Comparison of ENCODE assay signal across 1 cellular context in the genomic region with DNA sequence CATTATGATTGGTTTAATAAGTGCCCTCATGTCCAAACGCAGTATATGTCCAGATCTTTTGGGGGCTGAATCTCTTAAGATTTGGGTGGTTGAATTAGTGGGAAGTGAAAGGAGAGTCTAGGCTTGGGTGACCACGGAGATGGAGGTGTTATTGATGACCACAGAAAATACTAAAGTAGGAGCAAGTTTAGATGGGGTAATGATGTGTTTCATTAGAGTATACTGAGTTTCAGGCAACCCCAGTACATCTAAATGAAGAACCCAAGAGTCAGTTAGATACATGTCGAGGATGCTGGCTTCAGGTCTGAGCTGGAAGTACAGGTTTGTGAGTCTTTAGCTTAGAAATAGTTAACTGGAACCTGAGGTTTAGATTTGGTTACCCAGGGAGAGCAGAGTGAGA.
TF ChIP-seq lines count a peak whose summit lies in the region.

No MANE protein-coding gene starts in this region.

TF ChIP-seq in HepG2, 621 proteins besides CTCF, POLR2A, EP300 and RAD21:
- TF ChIP-seq, protein P1, sequence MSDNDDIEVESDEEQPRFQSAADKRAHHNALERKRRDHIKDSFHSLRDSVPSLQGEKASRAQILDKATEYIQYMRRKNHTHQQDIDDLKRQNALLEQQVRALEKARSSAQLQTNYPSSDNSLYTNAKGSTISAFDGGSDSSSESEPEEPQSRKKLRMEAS (IDR thresholded peaks at IDR 0.05) = no peak
- no peak for TF ChIP-seq RBAK (CRISPR knock-in tag; IDR thresholded peaks at IDR 0.05)
- TF ChIP-seq, protein P2, sequence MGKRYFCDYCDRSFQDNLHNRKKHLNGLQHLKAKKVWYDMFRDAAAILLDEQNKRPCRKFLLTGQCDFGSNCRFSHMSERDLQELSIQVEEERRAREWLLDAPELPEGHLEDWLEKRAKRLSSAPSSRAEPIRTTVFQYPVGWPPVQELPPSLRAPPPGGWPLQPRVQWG (CRISPR knock-in tag; IDR thresholded peaks at IDR 0.05; ENCODE audit: borderline replicate concordance, low read depth) = no peak
- TF ChIP-seq, protein P3, sequence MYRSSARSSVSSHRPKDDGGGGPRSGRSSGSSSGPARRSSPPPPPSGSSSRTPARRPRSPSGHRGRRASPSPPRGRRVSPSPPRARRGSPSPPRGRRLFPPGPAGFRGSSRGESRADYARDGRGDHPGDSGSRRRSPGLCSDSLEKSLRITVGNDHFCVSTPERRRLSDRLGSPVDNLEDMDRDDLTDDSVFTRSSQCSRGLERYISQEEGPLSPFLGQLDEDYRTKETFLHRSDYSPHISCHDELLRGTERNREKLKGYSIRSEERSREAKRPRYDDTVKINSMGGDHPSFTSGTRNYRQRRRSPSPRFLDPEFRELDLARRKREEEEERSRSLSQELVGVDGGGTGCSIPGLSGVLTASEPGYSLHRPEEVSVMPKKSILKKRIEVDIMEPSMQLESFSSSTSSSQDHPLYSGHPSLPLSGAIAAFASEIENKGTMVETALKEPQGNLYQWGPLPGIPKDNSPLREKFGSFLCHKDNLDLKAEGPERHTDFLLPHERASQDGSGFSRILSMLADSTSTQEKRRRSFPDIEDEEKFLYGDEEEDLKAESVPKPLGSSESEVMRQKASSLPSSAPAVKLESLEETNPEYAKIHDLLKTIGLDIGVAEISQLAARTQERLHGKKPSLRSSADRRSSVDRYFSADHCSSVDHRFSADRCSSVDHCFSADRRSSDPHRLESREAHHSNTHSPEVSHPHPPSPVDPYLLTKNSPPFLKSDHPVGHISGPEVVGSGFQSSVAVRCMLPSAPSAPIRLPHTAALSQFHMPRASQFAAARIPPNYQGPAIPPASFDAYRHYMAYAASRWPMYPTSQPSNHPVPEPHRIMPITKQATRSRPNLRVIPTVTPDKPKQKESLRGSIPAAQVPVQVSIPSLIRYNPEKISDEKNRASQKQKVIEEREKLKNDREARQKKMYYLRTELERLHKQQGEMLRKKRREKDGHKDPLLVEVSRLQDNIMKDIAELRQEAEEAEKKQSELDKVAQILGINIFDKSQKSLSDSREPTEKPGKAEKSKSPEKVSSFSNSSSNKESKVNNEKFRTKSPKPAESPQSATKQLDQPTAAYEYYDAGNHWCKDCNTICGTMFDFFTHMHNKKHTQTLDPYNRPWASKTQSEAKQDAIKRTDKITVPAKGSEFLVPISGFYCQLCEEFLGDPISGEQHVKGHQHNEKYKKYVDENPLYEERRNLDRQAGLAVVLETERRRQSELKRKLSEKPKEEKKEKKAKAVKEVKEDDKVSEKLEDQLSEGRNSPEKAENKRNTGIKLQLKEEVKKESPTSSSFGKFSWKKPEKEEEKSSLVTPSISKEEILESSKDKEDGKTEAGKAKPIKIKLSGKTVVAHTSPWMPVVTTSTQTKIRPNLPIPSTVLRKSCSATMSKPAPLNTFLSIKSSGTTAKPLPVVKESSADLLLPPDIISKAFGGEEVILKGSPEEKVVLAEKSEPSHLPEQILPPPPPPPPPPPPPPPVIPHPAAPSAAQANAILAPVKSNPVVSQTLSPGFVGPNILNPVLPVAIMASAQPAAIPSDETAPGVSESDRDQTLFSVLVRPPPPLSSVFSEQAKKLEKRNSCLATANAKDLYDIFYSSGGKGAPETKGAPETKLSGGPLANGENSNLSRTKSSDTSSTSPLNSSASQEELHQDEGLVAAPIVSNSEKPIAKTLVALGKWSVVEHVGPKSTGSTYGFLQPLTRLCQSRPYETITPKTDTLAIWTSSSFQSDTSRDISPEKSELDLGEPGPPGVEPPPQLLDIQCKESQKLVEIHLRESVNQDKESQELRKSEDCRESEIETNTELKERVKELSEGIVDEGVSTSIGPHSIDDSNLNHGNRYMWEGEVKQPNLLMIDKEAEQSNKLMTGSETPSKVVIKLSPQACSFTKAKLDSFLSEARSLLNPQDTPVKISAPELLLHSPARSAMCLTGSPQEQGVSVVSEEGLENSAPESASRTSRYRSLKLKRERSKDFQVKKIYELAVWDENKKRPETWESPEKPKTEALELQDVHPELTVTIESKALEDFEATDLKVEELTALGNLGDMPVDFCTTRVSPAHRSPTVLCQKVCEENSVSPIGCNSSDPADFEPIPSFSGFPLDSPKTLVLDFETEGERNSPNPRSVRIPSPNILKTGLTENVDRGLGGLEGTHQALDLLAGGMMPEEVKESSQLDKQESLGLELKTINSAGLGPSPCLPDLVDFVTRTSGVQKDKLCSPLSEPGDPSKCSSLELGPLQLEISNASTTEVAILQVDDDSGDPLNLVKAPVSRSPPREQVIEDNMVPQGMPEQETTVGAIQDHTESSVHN (CRISPR knock-in tag; IDR thresholded peaks at IDR 0.05) = no peak
- TF ChIP-seq ZNF30 (CRISPR knock-in tag; IDR thresholded peaks at IDR 0.05) = no peak
- TF ChIP-seq ZNF292 (CRISPR knock-in tag; IDR thresholded peaks at IDR 0.05; ENCODE audit: borderline replicate concordance, low read depth) = no peak
- no peak for TF ChIP-seq NFRKB (IDR thresholded peaks at IDR 0.05)
- no peak for TF ChIP-seq RBFOX2 (IDR thresholded peaks at IDR 0.05; ENCODE audit: low read depth, low read length)
- no peak for TF ChIP-seq ZNF430 (CRISPR knock-in tag; IDR thresholded peaks at IDR 0.05)
- no peak for TF ChIP-seq ZNF207 (IDR thresholded peaks at IDR 0.05; ENCODE audit: borderline replicate concordance)
- TF ChIP-seq, protein P4, sequence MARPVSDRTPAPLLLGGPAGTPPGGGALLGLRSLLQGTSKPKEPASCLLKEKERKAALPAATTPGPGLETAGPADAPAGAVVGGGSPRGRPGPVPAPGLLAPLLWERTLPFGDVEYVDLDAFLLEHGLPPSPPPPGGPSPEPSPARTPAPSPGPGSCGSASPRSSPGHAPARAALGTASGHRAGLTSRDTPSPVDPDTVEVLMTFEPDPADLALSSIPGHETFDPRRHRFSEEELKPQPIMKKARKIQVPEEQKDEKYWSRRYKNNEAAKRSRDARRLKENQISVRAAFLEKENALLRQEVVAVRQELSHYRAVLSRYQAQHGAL (CRISPR knock-in tag; IDR thresholded peaks at IDR 0.05; ENCODE audit: not compliant biosample characterization) = no peak
- no peak for TF ChIP-seq ATF3 (CRISPR knock-in tag; IDR thresholded peaks at IDR 0.05)
- no peak for TF ChIP-seq RARG (CRISPR knock-in tag; IDR thresholded peaks at IDR 0.05; ENCODE audit: low read depth)
- TF ChIP-seq, protein P5, sequence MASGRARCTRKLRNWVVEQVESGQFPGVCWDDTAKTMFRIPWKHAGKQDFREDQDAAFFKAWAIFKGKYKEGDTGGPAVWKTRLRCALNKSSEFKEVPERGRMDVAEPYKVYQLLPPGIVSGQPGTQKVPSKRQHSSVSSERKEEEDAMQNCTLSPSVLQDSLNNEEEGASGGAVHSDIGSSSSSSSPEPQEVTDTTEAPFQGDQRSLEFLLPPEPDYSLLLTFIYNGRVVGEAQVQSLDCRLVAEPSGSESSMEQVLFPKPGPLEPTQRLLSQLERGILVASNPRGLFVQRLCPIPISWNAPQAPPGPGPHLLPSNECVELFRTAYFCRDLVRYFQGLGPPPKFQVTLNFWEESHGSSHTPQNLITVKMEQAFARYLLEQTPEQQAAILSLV (CRISPR knock-in tag; IDR thresholded peaks at IDR 0.05; ENCODE audit: borderline replicate concordance) = no peak
- TF ChIP-seq ZNF598 (CRISPR knock-in tag; IDR thresholded peaks at IDR 0.05; ENCODE audit: borderline replicate concordance) = no peak
- no peak for TF ChIP-seq ZNF235 (CRISPR knock-in tag; IDR thresholded peaks at IDR 0.05; ENCODE audit: borderline replicate concordance)
- TF ChIP-seq HOXA7 (CRISPR knock-in tag; IDR thresholded peaks at IDR 0.05) = no peak
- TF ChIP-seq EEA1 (CRISPR knock-in tag; IDR thresholded peaks at IDR 0.05; ENCODE audit: borderline replicate concordance) = no peak
- TF ChIP-seq ZFP36 (IDR thresholded peaks at IDR 0.05; ENCODE audit: borderline replicate concordance, low read depth, low read length, partially characterized antibody) = no peak
TF ChIP-seq in HepG2: peak in this region for 0.
